1 cellular context compared by ENCODE assay signal in genomic region chr12:114812858-114813761, GRCh38.
TF ChIP-seq lines count a peak whose summit lies in the region.

No MANE protein-coding gene starts in this region.

TF ChIP-seq in SK-N-SH treated with all-trans-retinoic acid at 6 μM for 48 hours, 23 proteins besides CTCF, POLR2A, EP300 and RAD21 (continued from another document):
- TF ChIP-seq TSHZ2 (CRISPR knock-in tag; IDR thresholded peaks at IDR 0.05) = no peak
- TF ChIP-seq ZNF70 (CRISPR knock-in tag; IDR thresholded peaks at IDR 0.05) = no peak
- no peak for TF ChIP-seq ZFP30 (CRISPR knock-in tag; IDR thresholded peaks at IDR 0.05)
- TF ChIP-seq TOX (CRISPR knock-in tag; IDR thresholded peaks at IDR 0.05; ENCODE audit: borderline replicate concordance) = no peak
- no peak for TF ChIP-seq OSR1 (CRISPR knock-in tag; IDR thresholded peaks at IDR 0.05)
- TF ChIP-seq GLIS3 (CRISPR knock-in tag; IDR thresholded peaks at IDR 0.05) = no peak
- no peak for TF ChIP-seq RARB (CRISPR knock-in tag; IDR thresholded peaks at IDR 0.05)
- no peak for TF ChIP-seq ARNTL (CRISPR knock-in tag; IDR thresholded peaks at IDR 0.05; ENCODE audit: borderline replicate concordance, low read depth)
- TF ChIP-seq CSRNP3 (CRISPR knock-in tag; IDR thresholded peaks at IDR 0.05) = no peak
- TF ChIP-seq ZFP3 (CRISPR knock-in tag; IDR thresholded peaks at IDR 0.05) = no peak
- no peak for TF ChIP-seq POU6F1 (CRISPR knock-in tag; IDR thresholded peaks at IDR 0.05; ENCODE audit: borderline replicate concordance, low read depth)
